In genomic region chr15:54374184-54374947, GRCh38 we compare ENCODE assay signal across 18 cellular contexts.
DNase-seq lines count a peak whose midpoint lies in the region; ATAC-seq, FAIRE-seq and TF ChIP-seq lines count a peak whose summit lies in the region.
"Had no signal": no experiment of that assay in that cellular context is flagged by ENCODE, and none has a peak within 500 bp of the region (broad histone marks: within the 10 kb centered on the region; RNA-seq: fewer than 3 reads in every experiment).

No MANE protein-coding gene starts in this region.

- H3K4me3 ChIP-seq in H1 (ENCODE audit: extremely low read depth in 1 of 4, insufficient read depth in 2 of 4, low read depth in 3 of 4, low read length in 4 of 4): no peak overlapping the region
- H3K4me3 ChIP-seq in neural cell (ENCODE audit: low read length): no peak overlapping the region
- no peak overlapping the region for H3K4me3 ChIP-seq in OCI-LY7 (ENCODE audit: low read depth, low read length, poor library complexity, severe bottlenecking)
- H3K4me3 ChIP-seq in prostate gland: no peak overlapping the region
- H3K4me3 ChIP-seq: GM23248, K562, SJSA1 had no signal

- no peak overlapping the region for H2BK120ac ChIP-seq in H1 (replicated peaks; ENCODE audit: low read depth, low read length)

- no peak for FAIRE-seq in H1 (lab: Jason Lieb, UNC)
- FAIRE-seq: K562 had no signal

- H2AFZ ChIP-seq in H1 (ENCODE audit: low read length): peak overlapping the region; percentile 51; the same call in 1 of the 2 replicates
- H2AFZ ChIP-seq in neural cell (ENCODE audit: low read depth, low read length): no peak overlapping the region
- no peak overlapping the region for H2AFZ ChIP-seq in OCI-LY7 (ENCODE audit: low read length)
- H2AFZ ChIP-seq: GM23248 had no signal

- no peaks in the 10 kb centered on the region for H3K79me1 ChIP-seq in H1 (ENCODE audit: low read depth, low read length)

- H3K23me2 ChIP-seq in H1 (ENCODE audit: low read depth, low read length): no peaks in the 10 kb centered on the region

- H3K23ac ChIP-seq in H1 (ENCODE audit: insufficient read length): no peak overlapping the region

- ATAC-seq in Right ventricle myocardium inferior: no peak
- no peak for ATAC-seq in left cardiac atrium
- ATAC-seq in HG03378 (IDR thresholded peaks at IDR 0.05; ENCODE audit: unreplicated experiment): no peak
- ATAC-seq: CD8-positive, alpha-beta T cell; K562 had no signal

- H2BK15ac ChIP-seq in H1 (ENCODE audit: low read length): no peak overlapping the region

- no peak for TF ChIP-seq EP300 in H1 (IDR thresholded peaks at IDR 0.05; ENCODE audit: borderline replicate concordance in 1 of 2, low read depth in 2 of 2, low read length in 2 of 2)
- peak; percentile 36 for TF ChIP-seq EP300 in neural cell (conservative IDR thresholded peaks at IDR 0.05; ENCODE audit: poor library complexity, severe bottlenecking)

- intact Hi-C loops in Right ventricle myocardium inferior (cut with DNase I): no loop called here
- intact Hi-C loops in left cardiac atrium (cut with DNase I): no loop called here
- intact Hi-C loops in OCI-LY7 (cut with micrococcal nuclease; ENCODE audit: unreplicated experiment): no loop called here
- intact Hi-C loops in prostate gland (cut with DNase I): no loop called here

- H3K36me3 ChIP-seq in H1 (ENCODE audit: control insufficient read depth in 2 of 4, insufficient read depth in 4 of 4, low read length in 3 of 4): no peaks in the 10 kb centered on the region
- H3K36me3 ChIP-seq in neural cell (ENCODE audit: insufficient read depth, low read length): no peaks in the 10 kb centered on the region
- H3K36me3 ChIP-seq in OCI-LY7 (ENCODE audit: insufficient read depth, low read length): no peaks in the 10 kb centered on the region
- H3K36me3 ChIP-seq in prostate gland: no peaks in the 10 kb centered on the region
- H3K36me3 ChIP-seq: SJSA1 had no signal

- no peak for TF ChIP-seq POLR2A in H1 (IDR thresholded peaks at IDR 0.05; ENCODE audit: control extremely low read depth in 1 of 2, low read depth in 2 of 2, low read length in 2 of 2)
- no peak for TF ChIP-seq POLR2A in prostate gland (IDR thresholded peaks at IDR 0.05)

- H3F3A ChIP-seq in neural cell (ENCODE audit: insufficient read depth, low read length, poor library complexity, severe bottlenecking): no peaks in the 10 kb centered on the region

- no peak overlapping the region for H4K91ac ChIP-seq in H1 (replicated peaks; ENCODE audit: insufficient read length, low read length)

- H3K9me3 ChIP-seq in H1 (ENCODE audit: insufficient read depth in 2 of 2, low read depth in 1 of 2, low read length in 1 of 2) (peaks cover 0 to 9% of the 10 kb centered on the region in 2 experiments; a peak in 2 of 4 replicates), neural cell (ENCODE audit: low read length) (no peaks in the 10 kb centered on the region), OCI-LY7 (ENCODE audit: low read length) (no peaks in the 10 kb centered on the region), prostate gland (no peaks in the 10 kb centered on the region)
- H3K9me3 ChIP-seq: SJSA1 had no signal

- H3K9ac ChIP-seq in H1 (replicated peaks in 1 of 4; ENCODE audit: extremely low read depth in 1 of 4, low read depth in 3 of 4, low read length in 3 of 4) (no peak overlapping the region), neural cell (ENCODE audit: low read length) (no peak overlapping the region)
- H3K9ac ChIP-seq: GM23248 had no signal

- H3K4ac ChIP-seq in H1 (replicated peaks; ENCODE audit: insufficient read length, low read depth, low read length): no peak overlapping the region

- CTCF ChIA-PET in H1 (lab: Charles Lee; ENCODE audit: partially characterized antibody): interaction anchor here (0.5 to 1.0 kb wide), 3 partner anchors 10 to 637 kb away, joined by 3 to 4 read pairs (median 3); no protein-coding TSS in a partner anchor
- CTCF ChIA-PET in OCI-LY7 (lab: Charles Lee; ENCODE audit: unreplicated experiment): no interaction called here

- H3K4me2 ChIP-seq in H1 (ENCODE audit: insufficient read depth in 1 of 2, low read depth in 2 of 2, low read length in 2 of 2): no peak overlapping the region
- no peak overlapping the region for H3K4me2 ChIP-seq in neural cell (ENCODE audit: low read length)
- no peak overlapping the region for H3K4me2 ChIP-seq in OCI-LY7 (ENCODE audit: low read length)

- H4K5ac ChIP-seq in H1 (ENCODE audit: insufficient read length, low read depth, low read length): no peak overlapping the region

- POLR2A ChIA-PET in H1 (lab: Charles Lee; ENCODE audit: partially characterized antibody): no interaction called here
- POLR2A ChIA-PET in OCI-LY7 (lab: Charles Lee): interaction anchor here (1.6 kb wide), 1 partner anchor 12 kb away, joined by 4 read pairs; no protein-coding TSS in a partner anchor

- H2BK12ac ChIP-seq in H1 (ENCODE audit: low read depth, low read length): no peak overlapping the region

- H2AK5ac ChIP-seq in H1 (ENCODE audit: low read depth, low read length): no peak overlapping the region

- H4K20me1 ChIP-seq in H1 (replicated peaks in 1 of 2; ENCODE audit: control insufficient read depth in 1 of 2, insufficient read depth in 2 of 2, low read length in 2 of 2): no peaks in the 10 kb centered on the region
- H4K20me1 ChIP-seq in neural cell (ENCODE audit: insufficient read depth): no peaks in the 10 kb centered on the region
- no peaks in the 10 kb centered on the region for H4K20me1 ChIP-seq in OCI-LY7 (ENCODE audit: insufficient read depth, low read length)

- H3K27me3 ChIP-seq in H1 (replicated peaks in 1 of 4; ENCODE audit: control insufficient read depth in 3 of 4, extremely low read depth in 1 of 4, insufficient read depth in 3 of 4, low read length in 3 of 4) (no peaks in the 10 kb centered on the region), neural cell (ENCODE audit: insufficient read depth, low read depth, low read length) (no peaks in the 10 kb centered on the region), prostate gland (replicated peaks; ENCODE audit: insufficient read depth) (no peaks in the 10 kb centered on the region)
- H3K27me3 ChIP-seq: SJSA1 had no signal

- H3K9me2 ChIP-seq in neural cell (ENCODE audit: insufficient read depth, low read length) (no peaks in the 10 kb centered on the region), OCI-LY7 (ENCODE audit: insufficient read depth, low read length) (no peaks in the 10 kb centered on the region)

- no peak overlapping the region for H3K18ac ChIP-seq in H1 (ENCODE audit: extremely low read depth, low read length)

- BruUV-seq in OCI-LY7 (replicated peaks; lab: Mats Ljungman, UMichigan): no TSS peak

- H2BK5ac ChIP-seq in H1 (ENCODE audit: low read depth, low read length): no peak overlapping the region

- H3K14ac ChIP-seq in H1 (ENCODE audit: insufficient read length): no peak overlapping the region

- 83% methylated on average over 5 of the region's 5 CpGs; no CpG with 5 or more reads in 1 of the 2 experiments for WGBS in H1 (ENCODE audit: extremely low coverage in 1 of 2, insufficient coverage in 1 of 2, insufficient read length in 1 of 2, insufficient replicate concordance in 2 of 2, low coverage in 1 of 2, low lambda C conversion rate in 2 of 2, missing lambda C conversion rate in 1 of 2), 2 experiments
- WGBS in prostate gland: 85% methylated on average over 5 of the region's 5 CpGs

- DNase-seq in Right ventricle myocardium inferior (ENCODE audit: missing footprints): peak; percentile 42
- no peak for DNase-seq in left cardiac atrium
- DNase-seq in H1 (ENCODE audit: low read depth in 1 of 2, low spot score in 2 of 2): no peak
- DNase-seq in OCI-LY7 (ENCODE audit: low spot score): no peak
- DNase-seq in putamen (ENCODE audit: low spot score): no peak
- no peak for DNase-seq in prostate gland (ENCODE audit: low spot score)
- DNase-seq: 8988T; CD8-positive, alpha-beta T cell; DMS79 treated with DMSO at 0.1 percent for 48 hours; GM23248; NCI-H1417 treated with DMSO at 0.1 percent for 48 hours; NCI-H1930; NCI-H2171 treated with DMSO at 0.1 percent for 48 hours; NCI-H510A treated with DMSO at 0.1 percent for 48 hours had no signal

- TF ChIP-seq RAD21 in H1 (IDR thresholded peaks at IDR 0.05 in 1 of 2, conservative IDR thresholded peaks at IDR 0.05 in 1 of 2; ENCODE audit: low read depth in 2 of 2, low read length in 2 of 2) (peak in 1 of 2 experiments; percentile 6; a peak in 1 of 4 replicates), neural cell (conservative IDR thresholded peaks at IDR 0.05) (no peak)

- H4K8ac ChIP-seq in H1 (ENCODE audit: extremely low read depth, insufficient read depth, low read length): no peak overlapping the region

- no peak overlapping the region for H3K56ac ChIP-seq in H1 (replicated peaks; ENCODE audit: insufficient read length, low read depth, low read length)

- H3K27ac ChIP-seq in H1 (ENCODE audit: low read depth, low read length) (no peak overlapping the region), neural cell (ENCODE audit: low read length) (no peak overlapping the region), OCI-LY7 (ENCODE audit: low read depth, low read length, poor library complexity, severe bottlenecking) (no peak overlapping the region), prostate gland (no peak overlapping the region)
- H3K27ac ChIP-seq: GM23248, SJSA1 had no signal

- H3K79me2 ChIP-seq in H1 (ENCODE audit: control insufficient read depth in 1 of 2, insufficient read depth in 2 of 2, low read length in 2 of 2) (no peaks in the 10 kb centered on the region), neural cell (replicated peaks; ENCODE audit: insufficient read depth, low read length) (no peaks in the 10 kb centered on the region), OCI-LY7 (ENCODE audit: insufficient read depth, low read depth, low read length) (no peaks in the 10 kb centered on the region)

- no peak overlapping the region for H2BK20ac ChIP-seq in H1 (ENCODE audit: low read length)

- H3K4me1 ChIP-seq in H1 (replicated peaks in 1 of 4; ENCODE audit: control insufficient read depth in 3 of 4, insufficient read depth in 4 of 4, low read length in 3 of 4) (peaks cover 0 to 2% (median 0%) of the 10 kb centered on the region in 4 experiments; a peak in 1 of 7 replicates), OCI-LY7 (ENCODE audit: insufficient read depth, low read length, poor library complexity, severe bottlenecking) (no peaks in the 10 kb centered on the region), prostate gland (replicated peaks) (no peaks in the 10 kb centered on the region)
- H3K4me1 ChIP-seq: SJSA1 had no signal

- TF ChIP-seq CTCF in H1 (IDR thresholded peaks at IDR 0.05; ENCODE audit: control extremely low read depth in 1 of 3, insufficient read depth in 1 of 3, low read depth in 1 of 3, low read length in 3 of 3) (no peak), neural cell (IDR thresholded peaks at IDR 0.05; ENCODE audit: poor library complexity, severe bottlenecking) (no peak), OCI-LY7 (conservative IDR thresholded peaks at IDR 0.05; ENCODE audit: low read length) (no peak), prostate gland (IDR thresholded peaks at IDR 0.05) (no peak)

TF ChIP-seq in H1, 55 proteins besides CTCF, POLR2A, EP300 and RAD21 (continues in another document):
- TF ChIP-seq CBX8 (IDR thresholded peaks at IDR 0.05; ENCODE audit: borderline replicate concordance, low read depth, low read length) (no peak), SUZ12 (IDR thresholded peaks at IDR 0.05; ENCODE audit: low read length) (no peak)

TF ChIP-seq in neural cell, 6 proteins besides CTCF, POLR2A, EP300 and RAD21:
- TF ChIP-seq SMC3 (conservative IDR thresholded peaks at IDR 0.05; ENCODE audit: poor library complexity): no peak
- TF ChIP-seq POLR2AphosphoS5 (IDR thresholded peaks at IDR 0.05): peak; percentile 26
